8 cellular contexts compared by ENCODE assay signal in genomic region chr1:43975249-43975961, GRCh38. TPM values are rescaled to one million over a fixed set of nuclear protein-coding genes. Genes with fewer than 3 reads are reported as not detected.
DNase-seq lines count a peak whose midpoint lies in the region; ATAC-seq and TF ChIP-seq lines count a peak whose summit lies in the region.

No MANE protein-coding gene starts in this region.

- peaks cover 17% of the 10 kb centered on the region for H3K36me3 Mint-ChIP-seq in chondrocyte (ENCODE audit: low read depth)
- peaks cover 37 to 46% of the 10 kb centered on the region in 2 donors for H3K36me3 Mint-ChIP-seq in stimulated activated naive B cell treated with anti-CD40 and anti-IgM and Interleukin-4, amounts not matched to agents 10 μg/mL and 1 μg/mL and 100 μg/mL, for 72 hours

- peak overlapping the region; percentile 80 for H3K27ac Mint-ChIP-seq in chondrocyte (ENCODE audit: unreplicated experiment)
- peak overlapping the region; percentile 96 for H3K27ac Mint-ChIP-seq in stimulated activated naive B cell treated with anti-CD40 and anti-IgM and Interleukin-4, amounts not matched to agents 10 μg/mL and 1 μg/mL and 100 μg/mL, for 72 hours

- in situ Hi-C loops in HAP-1 (cut with MboI; ENCODE audit: low sequenced_read_pairs): no loop called here

- H3K4me3 Mint-ChIP-seq in chondrocyte (ENCODE audit: unreplicated experiment): peak overlapping the region; percentile 92
- peak overlapping the region; percentile 91 to 93 for H3K4me3 Mint-ChIP-seq in stimulated activated naive B cell treated with anti-CD40 and anti-IgM and Interleukin-4, amounts not matched to agents 10 μg/mL and 1 μg/mL and 100 μg/mL, for 72 hours

- no peaks in the 10 kb centered on the region for H3K9me3 Mint-ChIP-seq in chondrocyte (ENCODE audit: low read depth)
- H3K9me3 Mint-ChIP-seq in stimulated activated naive B cell treated with anti-CD40 and anti-IgM and Interleukin-4, amounts not matched to agents 10 μg/mL and 1 μg/mL and 100 μg/mL, for 72 hours: no peaks in the 10 kb centered on the region

- TF ChIP-seq CTCF in chondrocyte (IDR thresholded peaks at IDR 0.05): no peak

- H3K27me3 Mint-ChIP-seq in chondrocyte (ENCODE audit: low read depth): no peaks in the 10 kb centered on the region
- H3K27me3 Mint-ChIP-seq in stimulated activated naive B cell treated with anti-CD40 and anti-IgM and Interleukin-4, amounts not matched to agents 10 μg/mL and 1 μg/mL and 100 μg/mL, for 72 hours: no peaks in the 10 kb centered on the region

- no peaks in the 10 kb centered on the region for H3K9me3 ChIP-seq in HAP-1

- H3K4me1 Mint-ChIP-seq in chondrocyte (ENCODE audit: low read depth): peaks cover 54% of the 10 kb centered on the region
- H3K4me1 Mint-ChIP-seq in stimulated activated naive B cell treated with anti-CD40 and anti-IgM and Interleukin-4, amounts not matched to agents 10 μg/mL and 1 μg/mL and 100 μg/mL, for 72 hours: peaks cover 53 to 68% of the 10 kb centered on the region in 2 donors

- DNase-seq in COLO668 (lab: John Stamatoyannopoulos, UW; ENCODE audit: unreplicated experiment): peak; percentile 77
- DNase-seq in HAP-1 (ENCODE audit: low spot score in 2 of 2): peak in 1 of 2 experiments; percentile 38
- DNase-seq in SKM-1 treated with dmso at 0.1 percent for 144 hours (lab: John Stamatoyannopoulos, UW; ENCODE audit: unreplicated experiment): peak; percentile 51
- DNase-seq in chondrocyte (ENCODE audit: low spot score): peak; percentile 77
- DNase-seq in left lobe of liver (ENCODE audit: low spot score): peak; percentile 72
- no peak for DNase-seq in stimulated activated naive B cell treated with anti-CD40 and anti-IgM and Interleukin-4, amounts not matched to agents 10 μg/mL and 1 μg/mL and 100 μg/mL, for 72 hours

- H3K36me3 ChIP-seq in HAP-1 (replicated peaks): peaks cover 49% of the 10 kb centered on the region

- H3K27me3 ChIP-seq in HAP-1 (ENCODE audit: low read depth): no peaks in the 10 kb centered on the region

- peaks cover 31% of the 10 kb centered on the region for H3K4me1 ChIP-seq in HAP-1

- peak; percentile 44 for ATAC-seq in left lobe of liver
- peak; percentile 24 to 38 for ATAC-seq in stimulated activated naive B cell treated with anti-CD40 and anti-IgM and Interleukin-4, amounts not matched to agents 10 μg/mL and 1 μg/mL and 100 μg/mL, for 72 hours (replicated peaks)
- ATAC-seq in HG02981 (IDR thresholded peaks at IDR 0.05; ENCODE audit: unreplicated experiment): no peak
- ATAC-seq in HG02678 (IDR thresholded peaks at IDR 0.05; ENCODE audit: unreplicated experiment): no peak

- H3K4me3 ChIP-seq in HAP-1: peak overlapping the region; percentile 92

RNA-seq across cellular contexts. Expression of gene ATP6V0B, which starts 0.6 kb away (rescaled TPM):
- total RNA-seq in chondrocyte (112 to 123 TPM (median 122 TPM) in 3 replicates), left lobe of liver (70.5 TPM)

RNA-seq across cellular contexts. Expression of gene B4GALT2, which starts 3.6 kb away (rescaled TPM):
- total RNA-seq in chondrocyte: 94.8 to 109 TPM (median 99.4 TPM) in 3 replicates
- 20.6 TPM for total RNA-seq in left lobe of liver

RNA-seq across cellular contexts. Expression of gene DPH2, which starts 5.6 kb away (rescaled TPM):
- total RNA-seq in chondrocyte: 22.2 to 27.3 TPM (median 22.4 TPM) in 3 replicates
- total RNA-seq in left lobe of liver: 9.5 TPM

RNA-seq across cellular contexts. Expression of gene CCDC24, which starts 16.0 kb away (rescaled TPM):
- total RNA-seq in chondrocyte: 5.4 to 6.8 TPM (median 6.3 TPM) in 3 replicates
- total RNA-seq in left lobe of liver: 4.7 TPM

RNA-seq across cellular contexts. Expression of gene IPO13, which starts 28.7 kb away (rescaled TPM):
- total RNA-seq in chondrocyte (33.4 to 39.2 TPM (median 38.8 TPM) in 3 replicates), left lobe of liver (17.0 TPM)

Comparison
In these comparisons a context has a peak if more than half of its experiments do, and no peak if none do; other contexts are left out.
1. ATAC-seq: peak in left lobe of liver (single experiment) and stimulated activated naive B cell treated with anti-CD40 and anti-IgM and Interleukin-4, amounts not matched to agents 10 μg/mL and 1 μg/mL and 100 μg/mL, for 72 hours (2 of 2); none in HG02981 (single experiment) and HG02678 (single experiment).